Comparison of ENCODE assay signal across 14 cellular contexts in the genomic region with DNA sequence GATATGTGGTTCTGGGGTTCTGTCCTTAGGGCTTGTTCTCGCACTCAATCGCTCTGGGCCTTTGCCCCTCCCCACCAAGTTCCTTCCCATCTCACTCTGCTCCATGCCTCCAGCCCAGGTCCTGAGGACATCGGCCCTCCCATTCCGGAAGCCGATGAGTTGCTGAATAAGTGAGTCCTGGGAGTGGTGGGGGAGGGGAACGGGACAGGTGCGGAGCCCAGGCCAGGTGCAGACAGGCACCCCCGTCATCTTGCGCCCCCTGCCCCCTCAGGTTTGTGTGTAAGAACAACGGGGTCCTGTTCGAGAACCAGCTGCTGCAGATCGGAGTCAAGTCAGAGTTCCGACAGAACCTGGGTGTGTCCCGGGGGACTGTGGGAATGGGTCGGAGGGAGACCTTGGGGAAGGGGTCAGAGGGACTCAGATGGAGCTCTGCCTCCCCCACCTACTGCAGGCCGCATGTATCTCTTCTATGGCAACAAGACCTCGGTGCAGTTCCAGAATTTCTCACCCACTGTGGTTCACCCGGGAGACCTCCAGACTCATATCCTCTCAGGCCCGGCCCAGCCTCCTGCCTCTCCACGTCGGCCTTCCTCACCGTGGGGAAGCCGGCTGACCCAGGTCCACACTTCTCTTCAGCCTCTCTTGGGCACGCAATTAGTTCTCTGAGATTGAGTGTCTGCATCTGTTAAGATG. TPM values are rescaled to one million over a fixed set of nuclear protein-coding genes. Genes with fewer than 3 reads are reported as not detected.
A peak's percentile ranks its signal among the peaks of the same experiment; 100 is the strongest.
DNase-seq lines count a peak whose midpoint lies in the region; ATAC-seq and TF ChIP-seq lines count a peak whose summit lies in the region.
"Had no signal": no experiment of that assay in that cellular context is flagged by ENCODE, and none has a peak within 500 bp of the region (broad histone marks: within the 10 kb centered on the region; RNA-seq: fewer than 3 reads in every experiment).

No MANE protein-coding gene starts in this region.

- peak overlapping the region; percentile 38 for H3K4me3 ChIP-seq in psoas muscle
- H3K4me3 ChIP-seq: GM12878 had no signal

- DNase-seq in DMS153 (lab: John Stamatoyannopoulos, UW) (peak; percentile 74), glutamatergic neuron (no peak), psoas muscle (no peak), iPS-NIHi7 (ENCODE audit: extremely low spot score) (no peak), natural killer cell (no peak), NCI-H146 (lab: John Stamatoyannopoulos, UW) (no peak)
- no peak for DNase-seq in activated CD4-positive, alpha-beta T cell treated with anti-CD3 and anti-CD28 coated beads for 4 hours
- DNase-seq: activated B cell treated with CpG ODN at 0.5 μM for 24 hours, DMS79 treated with DMSO at 0.1 percent for 48 hours had no signal

- H3K9me3 Mint-ChIP-seq in glutamatergic neuron (ENCODE audit: unreplicated experiment) (peaks cover 7% of the 10 kb centered on the region), natural killer cell (no peaks in the 10 kb centered on the region)
- H3K9me3 Mint-ChIP-seq: activated B cell treated with CpG ODN at 0.5 μM for 24 hours had no signal

- no peaks in the 10 kb centered on the region for H3K4me1 ChIP-seq in psoas muscle

- no peak overlapping the region for H3K27ac Mint-ChIP-seq in glutamatergic neuron (ENCODE audit: unreplicated experiment)
- H3K27ac Mint-ChIP-seq in natural killer cell = peak overlapping the region in 1 of 2 donors; percentile 36
- H3K27ac Mint-ChIP-seq: activated B cell treated with CpG ODN at 0.5 μM for 24 hours had no signal

- H3K27me3 ChIP-seq in psoas muscle (ENCODE audit: insufficient read depth in 3 of 3, low read length in 2 of 3) = no peaks in the 10 kb centered on the region

- 75 to 83% (median 81%) methylated on average over 24 of the region's 24 CpGs for WGBS in psoas muscle, 3 donors

- H3K4me3 Mint-ChIP-seq in glutamatergic neuron (ENCODE audit: unreplicated experiment) (peak overlapping the region; percentile 42), natural killer cell (no peak overlapping the region)
- H3K4me3 Mint-ChIP-seq: activated B cell treated with CpG ODN at 0.5 μM for 24 hours had no signal

- H3K27ac ChIP-seq in psoas muscle = peak overlapping the region; percentile 41
- H3K27ac ChIP-seq: SK-N-MC had no signal

- H3K27me3 Mint-ChIP-seq in glutamatergic neuron (ENCODE audit: unreplicated experiment) = peaks cover 2% of the 10 kb centered on the region
- no peaks in the 10 kb centered on the region for H3K27me3 Mint-ChIP-seq in natural killer cell (ENCODE audit: low read depth in 2 of 2)
- H3K27me3 Mint-ChIP-seq: activated B cell treated with CpG ODN at 0.5 μM for 24 hours had no signal

- TF ChIP-seq CTCF in glutamatergic neuron (IDR thresholded peaks at IDR 0.05; ENCODE audit: partially characterized antibody, unreplicated experiment) (no peak), psoas muscle (IDR thresholded peaks at IDR 0.05) (no peak), natural killer cell (IDR thresholded peaks at IDR 0.05) (no peak)

- peaks cover 0 to 85% of the 10 kb centered on the region in 2 donors for H3K36me3 ChIP-seq in psoas muscle (ENCODE audit: insufficient read depth in 1 of 2, low read depth in 1 of 2)

- H3K4me1 Mint-ChIP-seq in glutamatergic neuron (ENCODE audit: low read depth, unreplicated experiment) (peaks cover 5% of the 10 kb centered on the region), natural killer cell (no peaks in the 10 kb centered on the region)

- intact Hi-C loops in psoas muscle (cut with DNase I) = loop anchor here (5.0 to 10.0 kb wide), 3 partner anchors 36 to 118 kb away; partner anchors contain the start of genes ADM5 (in 1 of the 2) and AP2A1 (in 1 of the 2)
- intact Hi-C loops in natural killer cell (cut with micrococcal nuclease) = no loop called here

- no peaks in the 10 kb centered on the region for H3K9me3 ChIP-seq in psoas muscle

- ATAC-seq in psoas muscle = peak in 1 of 4 donors; percentile 3
- ATAC-seq in natural killer cell = no peak
- ATAC-seq: GM12878 had no signal

- H3K36me3 Mint-ChIP-seq in glutamatergic neuron (ENCODE audit: unreplicated experiment) (peaks cover 4% of the 10 kb centered on the region), natural killer cell (no peaks in the 10 kb centered on the region)

TF ChIP-seq in PFSK-1, 5 proteins besides CTCF, POLR2A, EP300 and RAD21:
- no peak for TF ChIP-seq TAF1 (IDR thresholded peaks at IDR 0.05; ENCODE audit: borderline replicate concordance, insufficient read depth, low read length)
- no peak; the same call in 1 of the 2 replicates for TF ChIP-seq POLR2AphosphoS5 (IDR thresholded peaks at IDR 0.05; ENCODE audit: low read depth, low read length)
- peak; percentile 19 for TF ChIP-seq FOXP2 (optimal IDR thresholded peaks at IDR 0.05; ENCODE audit: borderline replicate concordance, extremely low read depth, extremely low read length, insufficient read depth)
- no peak for TF ChIP-seq REST (IDR thresholded peaks at IDR 0.05; ENCODE audit: insufficient read depth in 1 of 2, low read depth in 2 of 2, low read length in 2 of 2)
- no peak for TF ChIP-seq SIN3A (IDR thresholded peaks at IDR 0.05; ENCODE audit: borderline replicate concordance, insufficient read depth, low read length)
TF ChIP-seq in PFSK-1: peak in this region for 1.

RNA-seq across cellular contexts. Expression of gene FUZ, which starts 10.1 kb away (rescaled TPM):
- polyA plus RNA-seq in PFSK-1 (2012; ENCODE audit: insufficient read length, low read depth) = 19.0 TPM
- total RNA-seq in glutamatergic neuron (ENCODE audit: unreplicated experiment) = 13.6 TPM
- 10 to 100 TPM; 20.9 to 33.7 (median 25.2) TPM for total RNA-seq in psoas muscle
- 10 to 100 TPM; 15.9 to 38.8 (median 28.6) TPM for polyA plus RNA-seq in psoas muscle
- total RNA-seq in natural killer cell = 10 to 100 TPM; 17.7 to 33.1 (median 20.6) TPM

RNA-seq across cellular contexts. Expression of gene MED25, which starts 15.1 kb away (rescaled TPM):
- 44.3 TPM for polyA plus RNA-seq in PFSK-1 (2012; ENCODE audit: insufficient read length, low read depth)
- total RNA-seq in glutamatergic neuron (ENCODE audit: unreplicated experiment) (51.0 TPM), psoas muscle (10 to 100 TPM; 43.0 to 97.8 (median 69.7) TPM), natural killer cell (100 to 1,000 TPM in 1 of 3 donors, 10 to 100 TPM in 2; 64.2 to 132 (median 69.5) TPM)
- 100 to 1,000 TPM in 1 of 3 donors, 10 to 100 TPM in 2; 24.5 to 125 (median 92.5) TPM for polyA plus RNA-seq in psoas muscle

RNA-seq across cellular contexts. Expression of gene AP2A1, which starts 36.2 kb away (rescaled TPM):
- polyA plus RNA-seq in PFSK-1 (2012; ENCODE audit: insufficient read length, low read depth) = 140 TPM
- total RNA-seq in glutamatergic neuron (ENCODE audit: unreplicated experiment) (175 TPM), psoas muscle (100 to 1,000 TPM in 1 of 4 donors, 10 to 100 TPM in 3; 79.1 to 102 (median 84.3) TPM), natural killer cell (100 to 1,000 TPM; 137 to 163 (median 161) TPM)
- polyA plus RNA-seq in psoas muscle = 10 to 100 TPM; 58.2 to 81.7 (median 69.6) TPM

RNA-seq across cellular contexts. Expression of gene TSKS, which starts 39.9 kb away (rescaled TPM):
- polyA plus RNA-seq in PFSK-1 (2012; ENCODE audit: insufficient read length, low read depth) = not detected
- total RNA-seq in glutamatergic neuron (ENCODE audit: unreplicated experiment) = not detected
- total RNA-seq in psoas muscle = under 1 TPM in 1 of 4 donors, not detected in 3; 0.24 TPM
- polyA plus RNA-seq in psoas muscle = under 1 TPM; 0.18 to 0.27 (median 0.18) TPM
- total RNA-seq in natural killer cell = 1 to 10 TPM in 2 of 3 donors, under 1 TPM in 1; 0.35 to 2.4 (median 1.7) TPM
- total RNA-seq: endothelial cell of umbilical vein, GM12878, HT1080 had no signal
- polyA plus RNA-seq: GM12878 had no signal

RNA-seq across cellular contexts. Expression of gene PTOV1, which starts 48.0 kb away (rescaled TPM):
- 173 TPM for polyA plus RNA-seq in PFSK-1 (2012; ENCODE audit: insufficient read length, low read depth)
- total RNA-seq in glutamatergic neuron (ENCODE audit: unreplicated experiment) (342 TPM), psoas muscle (100 to 1,000 TPM in 3 of 4 donors, 10 to 100 TPM in 1; 93.2 to 189 (median 151) TPM), natural killer cell (100 to 1,000 TPM; 116 to 132 (median 128) TPM)
- polyA plus RNA-seq in psoas muscle = 100 to 1,000 TPM in 2 of 3 donors, 10 to 100 TPM in 1; 72.1 to 122 (median 106) TPM
